1 cellular context compared by ENCODE assay signal in genomic region chr17:40113110-40113960, GRCh38.
A peak's percentile ranks its signal among the peaks of the same experiment; 100 is the strongest.
TF ChIP-seq lines count a peak whose summit lies in the region.

No MANE protein-coding gene starts in this region.

TF ChIP-seq in K562, 482 proteins besides CTCF, POLR2A, EP300 and RAD21 (continued from another document and continues in another):
- no peak for TF ChIP-seq THAP12 (CRISPR knock-in tag; IDR thresholded peaks at IDR 0.05)
- TF ChIP-seq POLR2H (tag; IDR thresholded peaks at IDR 0.05; ENCODE audit: low read depth) = peak; percentile 62
- no peak for TF ChIP-seq ILF3 (IDR thresholded peaks at IDR 0.05; ENCODE audit: borderline replicate concordance)
- TF ChIP-seq TAF7 (tag; IDR thresholded peaks at IDR 0.05) = no peak
- TF ChIP-seq SUPT5H (IDR thresholded peaks at IDR 0.05) = peak; percentile 62
- TF ChIP-seq BHLHE40 (IDR thresholded peaks at IDR 0.05; ENCODE audit: low read length) = peak; percentile 57; the same call in 1 of the 2 replicates
- 0 out of 4 replicates have a peak, but pooled peaks of 1 of the 2 experiments have one; percentile 11 for TF ChIP-seq TRIM24 (IDR thresholded peaks at IDR 0.05)
- TF ChIP-seq BRD4 (IDR thresholded peaks at IDR 0.05) = no peak
- no peak for TF ChIP-seq HMGN3 (IDR thresholded peaks at IDR 0.05; ENCODE audit: borderline replicate concordance, extremely low read depth, insufficient read length, low read depth, low read length)
- TF ChIP-seq SREBF2 (CRISPR knock-in tag; IDR thresholded peaks at IDR 0.05) = no peak
- TF ChIP-seq TAL1 (IDR thresholded peaks at IDR 0.05) = no peak
- TF ChIP-seq FOXK2 (conservative IDR thresholded peaks at IDR 0.05 in 1 of 2, IDR thresholded peaks at IDR 0.05 in 1 of 2; ENCODE audit: low read depth in 2 of 2) = peak; percentile 87 to 91
- no peak for TF ChIP-seq HMG20A (CRISPR knock-in tag; conservative IDR thresholded peaks at IDR 0.05)
- no peak for TF ChIP-seq GATAD2B (IDR thresholded peaks at IDR 0.05; ENCODE audit: borderline replicate concordance)
- TF ChIP-seq ATF7 (IDR thresholded peaks at IDR 0.05) = peak; percentile 68
- TF ChIP-seq BRF2 (IDR thresholded peaks at IDR 0.05; ENCODE audit: borderline replicate concordance, insufficient read depth, insufficient read length) = no peak
- TF ChIP-seq UBTF (IDR thresholded peaks at IDR 0.05; ENCODE audit: borderline replicate concordance in 1 of 2, low read depth in 2 of 2, low read length in 2 of 2) = no peak
- TF ChIP-seq JUN (IDR thresholded peaks at IDR 0.05; ENCODE audit: borderline replicate concordance, low read depth, low read length) = peak; percentile 78; the same call in 1 of the 2 replicates
- no peak for TF ChIP-seq JUN (CRISPR knock-in tag; IDR thresholded peaks at IDR 0.05; ENCODE audit: borderline replicate concordance)
- no peak for TF ChIP-seq COPS2 (conservative IDR thresholded peaks at IDR 0.05)
- TF ChIP-seq TSC22D4 (tag; IDR thresholded peaks at IDR 0.05) = no peak
- TF ChIP-seq ZBTB33 (CRISPR knock-in tag; IDR thresholded peaks at IDR 0.05) = no peak
- no peak for TF ChIP-seq JUNB (CRISPR knock-in tag; conservative IDR thresholded peaks at IDR 0.05)
- TF ChIP-seq HNRNPUL1 (IDR thresholded peaks at IDR 0.05; ENCODE audit: low read length) = 0 out of 2 replicates have a peak, but pooled peaks have one; percentile 68
- TF ChIP-seq ETS1 (conservative IDR thresholded peaks at IDR 0.05; ENCODE audit: control insufficient read depth, low read depth, low read length) = 0 out of 2 replicates have a peak, but pooled peaks have one; percentile 28
- no peak for TF ChIP-seq SMAD1 (IDR thresholded peaks at IDR 0.05; ENCODE audit: low read depth, low read length, partially characterized antibody)
- no peak for TF ChIP-seq ZNF217 (CRISPR knock-in tag; IDR thresholded peaks at IDR 0.05)
- TF ChIP-seq CEBPZ (IDR thresholded peaks at IDR 0.05; ENCODE audit: borderline replicate concordance, low read depth, low read length) = no peak
- TF ChIP-seq ARID3A (IDR thresholded peaks at IDR 0.05; ENCODE audit: borderline replicate concordance, low read depth, low read length) = no peak
- no peak for TF ChIP-seq ZBTB40 (IDR thresholded peaks at IDR 0.05)
- TF ChIP-seq ZBTB40 (CRISPR knock-in tag; IDR thresholded peaks at IDR 0.05) = no peak
- TF ChIP-seq CHCHD3 (CRISPR knock-in tag; IDR thresholded peaks at IDR 0.05) = no peak
- no peak for TF ChIP-seq CCAR2 (IDR thresholded peaks at IDR 0.05; ENCODE audit: low read depth, low read length)
- TF ChIP-seq EWSR1 (IDR thresholded peaks at IDR 0.05; ENCODE audit: borderline replicate concordance, low read depth, partially characterized antibody) = no peak
